ENCODE assay signal across 1 cellular context in the genomic region with DNA sequence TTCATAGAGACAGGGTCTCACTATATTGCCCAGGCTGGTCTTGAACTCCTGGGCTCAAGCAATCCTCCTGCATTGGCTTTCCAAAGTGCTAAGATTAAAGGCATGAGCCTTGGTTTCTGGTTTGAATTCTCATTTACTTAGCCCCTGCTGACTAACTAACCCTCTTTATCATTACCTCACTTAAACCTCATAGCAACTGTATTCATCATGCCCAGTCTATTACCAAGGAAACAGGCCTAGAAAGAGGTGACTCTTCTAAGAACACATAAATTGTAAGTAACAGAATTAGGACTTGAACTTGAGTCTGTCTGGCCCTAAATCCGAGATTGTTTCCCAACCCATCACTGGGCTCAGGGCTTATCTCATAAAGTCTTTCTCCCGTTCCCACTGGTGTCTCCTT.
TF ChIP-seq lines count a peak whose summit lies in the region.

No MANE protein-coding gene starts in this region.

TF ChIP-seq in IMR-90, 13 proteins besides CTCF, POLR2A, EP300 and RAD21:
- no peak for TF ChIP-seq CHD1 (IDR thresholded peaks at IDR 0.05; ENCODE audit: low read depth, low read length)
- TF ChIP-seq CEBPB (IDR thresholded peaks at IDR 0.05; ENCODE audit: low read depth, low read length), result no peak
- no peak for TF ChIP-seq MXI1 (IDR thresholded peaks at IDR 0.05; ENCODE audit: borderline replicate concordance, low read depth, low read length)
- no peak for TF ChIP-seq RFX5 (IDR thresholded peaks at IDR 0.05; ENCODE audit: low read depth, low read length)
- no peak for TF ChIP-seq BHLHE40 (IDR thresholded peaks at IDR 0.05; ENCODE audit: low read depth, low read length)
- no peak for TF ChIP-seq FOS (IDR thresholded peaks at IDR 0.05; ENCODE audit: low read depth, low read length)
- TF ChIP-seq RCOR1 (IDR thresholded peaks at IDR 0.05; ENCODE audit: insufficient replicate concordance, low read length), result no peak
- TF ChIP-seq, protein P1, sequence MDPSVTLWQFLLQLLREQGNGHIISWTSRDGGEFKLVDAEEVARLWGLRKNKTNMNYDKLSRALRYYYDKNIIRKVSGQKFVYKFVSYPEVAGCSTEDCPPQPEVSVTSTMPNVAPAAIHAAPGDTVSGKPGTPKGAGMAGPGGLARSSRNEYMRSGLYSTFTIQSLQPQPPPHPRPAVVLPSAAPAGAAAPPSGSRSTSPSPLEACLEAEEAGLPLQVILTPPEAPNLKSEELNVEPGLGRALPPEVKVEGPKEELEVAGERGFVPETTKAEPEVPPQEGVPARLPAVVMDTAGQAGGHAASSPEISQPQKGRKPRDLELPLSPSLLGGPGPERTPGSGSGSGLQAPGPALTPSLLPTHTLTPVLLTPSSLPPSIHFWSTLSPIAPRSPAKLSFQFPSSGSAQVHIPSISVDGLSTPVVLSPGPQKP (IDR thresholded peaks at IDR 0.05; ENCODE audit: borderline replicate concordance, low read depth, low read length), result no peak
- no peak for TF ChIP-seq MAFK (IDR thresholded peaks at IDR 0.05; ENCODE audit: low read depth, low read length)
- TF ChIP-seq MAZ (IDR thresholded peaks at IDR 0.05; ENCODE audit: borderline replicate concordance, low read depth, low read length), result no peak
- no peak for TF ChIP-seq NFE2L2 (IDR thresholded peaks at IDR 0.05; ENCODE audit: low read depth, low read length)
- TF ChIP-seq SMC3 (IDR thresholded peaks at IDR 0.05; ENCODE audit: low read depth, low read length), result no peak
- TF ChIP-seq, protein P2, sequence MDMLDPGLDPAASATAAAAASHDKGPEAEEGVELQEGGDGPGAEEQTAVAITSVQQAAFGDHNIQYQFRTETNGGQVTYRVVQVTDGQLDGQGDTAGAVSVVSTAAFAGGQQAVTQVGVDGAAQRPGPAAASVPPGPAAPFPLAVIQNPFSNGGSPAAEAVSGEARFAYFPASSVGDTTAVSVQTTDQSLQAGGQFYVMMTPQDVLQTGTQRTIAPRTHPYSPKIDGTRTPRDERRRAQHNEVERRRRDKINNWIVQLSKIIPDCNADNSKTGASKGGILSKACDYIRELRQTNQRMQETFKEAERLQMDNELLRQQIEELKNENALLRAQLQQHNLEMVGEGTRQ (IDR thresholded peaks at IDR 0.05; ENCODE audit: low read depth, low read length), result no peak
